ENCODE assay signal across 15 cellular contexts in genomic region chr1:246043556-246043955, GRCh38.
DNase-seq lines count a peak whose midpoint lies in the region; TF ChIP-seq lines count a peak whose summit lies in the region.
"Had no signal": no experiment of that assay in that cellular context is flagged by ENCODE, and none has a peak within 500 bp of the region (broad histone marks: within the 10 kb centered on the region; RNA-seq: fewer than 3 reads in every experiment).

No MANE protein-coding gene starts in this region.

- TF ChIP-seq CTCF in VCaP (conservative IDR thresholded peaks at IDR 0.05): no peak

- H3K27ac ChIP-seq in VCaP: peak overlapping the region; percentile 80
- H3K27ac ChIP-seq: right atrium auricular region, SJCRH30, suprapubic skin had no signal

- DNase-seq in DMS153 treated with DMSO at 0.1 percent for 48 hours (lab: John Stamatoyannopoulos, UW; ENCODE audit: unreplicated experiment): peak; percentile 71
- DNase-seq in NCI-H1417 (lab: John Stamatoyannopoulos, UW): peak in 2 of 3 experiments; percentile 55 to 86
- DNase-seq in glomerular visceral epithelial cell (ENCODE audit: extremely low spot score): peak; percentile 76
- no peak for DNase-seq in CD1c-positive myeloid dendritic cell (ENCODE audit: extremely low spot score)
- no peak for DNase-seq in middle frontal gyrus (ENCODE audit: extremely low spot score, low spot score)
- no peak for DNase-seq in EL
- no peak for DNase-seq in cardiac septum (ENCODE audit: low spot score)
- DNase-seq: activated CD4-positive, alpha-beta T cell treated with anti-CD3 and anti-CD28 coated beads, Interleukin-2, amount 10 ng/mL, durations not matched to agents 7 days and 5 days; glutamatergic neuron; NCI-H1436 treated with DMSO at 0.1 percent for 48 hours; SJCRH30; stimulated activated CD4-positive, alpha-beta T cell treated with anti-CD3 and anti-CD28 coated beads, Interleukin-1b, Interleukin-23, amount 100 ng/mL, for 48 hours had no signal

- intact Hi-C loops in cardiac septum (cut with DNase I): no loop called here

Comparison
In these comparisons a context has a peak if more than half of its experiments do, and no peak if none do; other contexts are left out.
1. DNase-seq: peak in DMS153 treated with DMSO at 0.1 percent for 48 hours (single experiment), NCI-H1417 (2 of 3) and glomerular visceral epithelial cell (single experiment); none in CD1c-positive myeloid dendritic cell (single experiment), middle frontal gyrus (single experiment), EL (single experiment) and cardiac septum (single experiment).